Comparison of ENCODE assay signal across 10 cellular contexts in genomic region chrX:10579018-10579752, GRCh38. TPM values are rescaled to one million over a fixed set of nuclear protein-coding genes. Genes with fewer than 3 reads are reported as not detected.
DNase-seq lines count a peak whose midpoint lies in the region; ATAC-seq and TF ChIP-seq lines count a peak whose summit lies in the region.
"Had no signal": no experiment of that assay in that cellular context is flagged by ENCODE, and none has a peak within 500 bp of the region (broad histone marks: within the 10 kb centered on the region; RNA-seq: fewer than 3 reads in every experiment).

No MANE protein-coding gene starts in this region.

- peaks cover 5% of the 10 kb centered on the region for H3K9me3 ChIP-seq in hepatocyte (ENCODE audit: low read depth)
- H3K9me3 ChIP-seq in smooth muscle cell (replicated peaks; ENCODE audit: low read depth), result peaks cover 6% of the 10 kb centered on the region

- H3K36me3 ChIP-seq in hepatocyte (replicated peaks; ENCODE audit: insufficient read depth, low read depth) (no peaks in the 10 kb centered on the region), smooth muscle cell (ENCODE audit: low read depth) (no peaks in the 10 kb centered on the region)

- no peaks in the 10 kb centered on the region for H3F3A ChIP-seq in smooth muscle cell (ENCODE audit: low read depth)

- 39% methylated on average over 7 of the region's 7 CpGs for WGBS in hepatocyte (ENCODE audit: low lambda C conversion rate, missing lambda C conversion rate)
- WGBS in smooth muscle cell (ENCODE audit: low lambda C conversion rate), result 36% methylated on average over 7 of the region's 7 CpGs

- peak overlapping the region; percentile 79 for H3K27ac ChIP-seq in hepatocyte
- H3K27ac ChIP-seq in smooth muscle cell (ENCODE audit: low read depth), result peak overlapping the region; percentile 95

- H3K4me2 ChIP-seq in hepatocyte, result peak overlapping the region; percentile 59
- peak overlapping the region; percentile 83 for H3K4me2 ChIP-seq in smooth muscle cell

- no peaks in the 10 kb centered on the region for H3K9me2 ChIP-seq in hepatocyte (replicated peaks; ENCODE audit: insufficient read depth)

- H3K4me1 ChIP-seq in hepatocyte (ENCODE audit: insufficient read depth), result peaks cover 19% of the 10 kb centered on the region
- H3K4me1 ChIP-seq in smooth muscle cell (ENCODE audit: low read depth), result peaks cover 7% of the 10 kb centered on the region

- H3K4me3 ChIP-seq in hepatocyte, result peak overlapping the region; percentile 6
- H3K4me3 ChIP-seq in smooth muscle cell, result peak overlapping the region; percentile 34

- H3K27me3 ChIP-seq in hepatocyte (no peaks in the 10 kb centered on the region), smooth muscle cell (ENCODE audit: low read depth) (no peaks in the 10 kb centered on the region)

- ATAC-seq in GM18867 (IDR thresholded peaks at IDR 0.05; ENCODE audit: unreplicated experiment), result no peak

- H3K79me2 ChIP-seq in hepatocyte (peaks cover 47% of the 10 kb centered on the region), smooth muscle cell (ENCODE audit: low read depth) (peaks cover 42% of the 10 kb centered on the region)

- TF ChIP-seq CTCF in hepatocyte (IDR thresholded peaks at IDR 0.05; ENCODE audit: poor library complexity), result no peak
- TF ChIP-seq CTCF in smooth muscle cell (IDR thresholded peaks at IDR 0.05; ENCODE audit: borderline replicate concordance, insufficient read depth, poor library complexity, severe bottlenecking), result no peak

- H2AFZ ChIP-seq in hepatocyte, result peak overlapping the region; percentile 0
- H2AFZ ChIP-seq in smooth muscle cell (ENCODE audit: low read depth), result peak overlapping the region; percentile 42

- no peaks in the 10 kb centered on the region for H4K20me1 ChIP-seq in hepatocyte (ENCODE audit: insufficient read depth, poor library complexity, severe bottlenecking)
- H4K20me1 ChIP-seq in smooth muscle cell (ENCODE audit: low read depth), result peaks cover 6% of the 10 kb centered on the region

- DNase-seq in DMS53 (lab: John Stamatoyannopoulos, UW) (peak; percentile 45), DMS53 treated with DMSO at 0.1 percent for 48 hours (lab: John Stamatoyannopoulos, UW; ENCODE audit: unreplicated experiment) (no peak), amniotic epithelial cell (ENCODE audit: low read depth) (peak; percentile 55), hepatocyte (ENCODE audit: low spot score) (peak; percentile 15), smooth muscle cell (lab: John Stamatoyannopoulos, UW; ENCODE audit: unreplicated experiment) (no peak)
- no peak for DNase-seq in effector CD8-positive, alpha-beta T cell (lab: John Stamatoyannopoulos, UW)
- no peak for DNase-seq in activated CD8-positive, alpha-beta memory T cell treated with anti-CD3 and anti-CD28 coated beads for 24 hours
- DNase-seq: activated T-cell treated with anti-CD3 and anti-CD28 coated beads, Interleukin-2, amount 50 U/mL, for 1 hour; stimulated activated CD8-positive, alpha-beta memory T cell treated with anti-CD3 and anti-CD28 coated beads, Interleukin-4, amount 100 ng/mL, for 48 hours had no signal

- H3K9ac ChIP-seq in smooth muscle cell (ENCODE audit: low read depth), result peak overlapping the region; percentile 76

RNA-seq across cellular contexts. Expression of gene MID1, which starts 41.2 kb away (rescaled TPM):
- 21.1 and 23.0 TPM in 2 replicates for total RNA-seq in hepatocyte
- 21.3 and 25.9 TPM in 2 replicates for polyA plus RNA-seq in hepatocyte
- total RNA-seq in smooth muscle cell, result 41.1 and 45.2 TPM in 2 replicates
- polyA plus RNA-seq in smooth muscle cell, result 22.6 and 46.6 TPM in 2 replicates

Comparison
In these comparisons a context has a peak if more than half of its experiments do, and no peak if none do; other contexts are left out.
1. DNase-seq: peak in DMS53 (single experiment), amniotic epithelial cell (single experiment) and hepatocyte (single experiment); none in DMS53 treated with DMSO at 0.1 percent for 48 hours (single experiment), smooth muscle cell (single experiment), effector CD8-positive, alpha-beta T cell (single experiment) and activated CD8-positive, alpha-beta memory T cell treated with anti-CD3 and anti-CD28 coated beads for 24 hours (single experiment).